ENCODE assay signal across 23 cellular contexts in the genomic region with DNA sequence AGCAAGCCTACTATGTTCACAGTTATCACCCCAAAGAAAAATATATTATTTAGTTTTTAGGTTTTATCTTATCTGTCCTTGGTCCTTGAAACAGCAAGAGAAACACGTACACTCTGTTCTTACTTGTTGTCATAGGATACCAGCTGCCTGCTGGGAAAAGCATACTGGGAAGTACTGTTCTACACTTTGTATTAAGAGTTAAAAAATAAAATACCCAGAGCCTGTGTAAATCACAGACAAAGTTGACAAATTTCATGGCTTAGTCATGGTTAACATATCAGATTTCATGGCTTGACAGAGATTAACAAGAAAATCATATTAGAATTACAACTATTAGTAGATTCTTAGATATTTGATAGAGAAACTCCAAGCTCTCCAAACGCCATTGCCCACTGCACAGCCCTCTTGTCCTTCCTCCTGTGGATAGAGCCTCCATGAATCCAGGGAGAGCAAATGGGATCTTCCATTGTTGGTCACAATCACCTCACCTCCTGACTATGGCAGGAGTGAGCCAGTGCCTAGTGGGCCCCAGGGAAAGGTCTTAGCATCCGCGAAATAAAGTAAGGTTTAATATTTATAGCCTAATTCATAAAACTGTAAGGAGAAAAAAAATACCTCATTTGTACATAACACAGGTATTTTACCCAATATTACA.
DNase-seq lines count a peak whose midpoint lies in the region; ATAC-seq and TF ChIP-seq lines count a peak whose summit lies in the region.
"Had no signal": no experiment of that assay in that cellular context is flagged by ENCODE, and none has a peak within 500 bp of the region (broad histone marks: within the 10 kb centered on the region; RNA-seq: fewer than 3 reads in every experiment).

No MANE protein-coding gene starts in this region.

- DNase-seq in Karpas-422 (no peak), iris pigment epithelial cell (ENCODE audit: low read depth) (peak; percentile 78), type B pancreatic cell (ENCODE audit: extremely low spot score, unreplicated experiment) (no peak), HAP-1 (ENCODE audit: low spot score in 2 of 2) (no peak)
- DNase-seq: activated CD4-positive, alpha-beta T cell treated with anti-CD3 and anti-CD28 coated beads for 48 hours; activated CD8-positive, alpha-beta memory T cell treated with anti-CD3 and anti-CD28 coated beads, Interleukin-2, amount 10 ng/mL, durations not matched to agents 7 days and 5 days; CD4-positive, alpha-beta T cell; effector memory CD4-positive, alpha-beta T cell; esophagus squamous epithelium; naive thymus-derived CD8-positive, alpha-beta T cell; NCI-H1105 treated with DMSO at 0.1 percent for 48 hours; NCI-H2081; T-helper 2 cell had no signal

- H3K27ac Mint-ChIP-seq in type B pancreatic cell = peak overlapping the region; percentile 58
- H3K27ac Mint-ChIP-seq: activated CD8-positive, alpha-beta memory T cell treated with anti-CD3 and anti-CD28 coated beads, Interleukin-2, amount 10 ng/mL, durations not matched to agents 7 days and 5 days; activated naive CD4-positive, alpha-beta T cell treated with anti-CD3 and anti-CD28 coated beads, Interleukin-2, amount 50 U/mL, for 72 hours; CD4-positive, alpha-beta T cell; naive thymus-derived CD8-positive, alpha-beta T cell; stimulated activated memory B cell treated with anti-CD40 and anti-IgM and Interleukin-4, amounts not matched to agents 10 μg/mL and 1 μg/mL and 100 μg/mL, for 72 hours had no signal

- H3K4me2 ChIP-seq in Karpas-422 (ENCODE audit: low read depth, low read length, poor library complexity, severe bottlenecking) = peak overlapping the region; percentile 58

- no peaks in the 10 kb centered on the region for H3K79me2 ChIP-seq in Karpas-422 (ENCODE audit: low read length)

- no peak for ATAC-seq in GM18520 (IDR thresholded peaks at IDR 0.05; ENCODE audit: unreplicated experiment)
- ATAC-seq in HG02798 (IDR thresholded peaks at IDR 0.05; ENCODE audit: poor library complexity, unreplicated experiment) = no peak
- ATAC-seq: activated CD8-positive, alpha-beta memory T cell treated with anti-CD3 and anti-CD28 coated beads, Interleukin-2, amount 10 ng/mL, durations not matched to agents 7 days and 5 days; activated naive CD4-positive, alpha-beta T cell treated with anti-CD3 and anti-CD28 coated beads, Interleukin-2, amount 50 U/mL, for 72 hours; naive thymus-derived CD8-positive, alpha-beta T cell; Panc1; stimulated activated memory B cell treated with anti-CD40 and anti-IgM and Interleukin-4, amounts not matched to agents 10 μg/mL and 1 μg/mL and 100 μg/mL, for 72 hours had no signal

- H3K36me3 Mint-ChIP-seq in type B pancreatic cell = no peaks in the 10 kb centered on the region
- H3K36me3 Mint-ChIP-seq: activated CD8-positive, alpha-beta memory T cell treated with anti-CD3 and anti-CD28 coated beads, Interleukin-2, amount 10 ng/mL, durations not matched to agents 7 days and 5 days; activated naive CD4-positive, alpha-beta T cell treated with anti-CD3 and anti-CD28 coated beads, Interleukin-2, amount 50 U/mL, for 72 hours; naive thymus-derived CD8-positive, alpha-beta T cell; stimulated activated memory B cell treated with anti-CD40 and anti-IgM and Interleukin-4, amounts not matched to agents 10 μg/mL and 1 μg/mL and 100 μg/mL, for 72 hours had no signal

- H3K27me3 Mint-ChIP-seq in type B pancreatic cell = peaks cover 52% of the 10 kb centered on the region
- H3K27me3 Mint-ChIP-seq: activated CD8-positive, alpha-beta memory T cell treated with anti-CD3 and anti-CD28 coated beads, Interleukin-2, amount 10 ng/mL, durations not matched to agents 7 days and 5 days; naive thymus-derived CD8-positive, alpha-beta T cell; stimulated activated memory B cell treated with anti-CD40 and anti-IgM and Interleukin-4, amounts not matched to agents 10 μg/mL and 1 μg/mL and 100 μg/mL, for 72 hours had no signal

- TF ChIP-seq CTCF in type B pancreatic cell (conservative IDR thresholded peaks at IDR 0.05) = no peak

- peak overlapping the region; percentile 32; the same call in 1 of the 2 replicates for H3K9ac ChIP-seq in Karpas-422 (ENCODE audit: low read length)

- no peaks in the 10 kb centered on the region for H4K20me1 ChIP-seq in Karpas-422 (ENCODE audit: insufficient read depth, low read depth, low read length)

- H3K4me1 Mint-ChIP-seq in type B pancreatic cell (ENCODE audit: unreplicated experiment) = peaks cover 44% of the 10 kb centered on the region
- H3K4me1 Mint-ChIP-seq: activated CD8-positive, alpha-beta memory T cell treated with anti-CD3 and anti-CD28 coated beads, Interleukin-2, amount 10 ng/mL, durations not matched to agents 7 days and 5 days; naive thymus-derived CD8-positive, alpha-beta T cell; stimulated activated memory B cell treated with anti-CD40 and anti-IgM and Interleukin-4, amounts not matched to agents 10 μg/mL and 1 μg/mL and 100 μg/mL, for 72 hours had no signal

- H3K9me3 Mint-ChIP-seq in type B pancreatic cell = no peaks in the 10 kb centered on the region
- H3K9me3 Mint-ChIP-seq: activated naive CD4-positive, alpha-beta T cell treated with anti-CD3 and anti-CD28 coated beads, Interleukin-2, amount 50 U/mL, for 72 hours; CD4-positive, alpha-beta T cell; naive thymus-derived CD8-positive, alpha-beta T cell; stimulated activated memory B cell treated with anti-CD40 and anti-IgM and Interleukin-4, amounts not matched to agents 10 μg/mL and 1 μg/mL and 100 μg/mL, for 72 hours had no signal

- H3K9me3 ChIP-seq in Karpas-422 (ENCODE audit: low read length) (no peaks in the 10 kb centered on the region), HAP-1 (no peaks in the 10 kb centered on the region)
- H3K9me3 ChIP-seq: esophagus squamous epithelium, gastroesophageal sphincter, vagina had no signal

- peak overlapping the region; percentile 70 for H3K4me3 Mint-ChIP-seq in type B pancreatic cell
- H3K4me3 Mint-ChIP-seq: activated CD8-positive, alpha-beta memory T cell treated with anti-CD3 and anti-CD28 coated beads, Interleukin-2, amount 10 ng/mL, durations not matched to agents 7 days and 5 days; CD4-positive, alpha-beta T cell; naive thymus-derived CD8-positive, alpha-beta T cell; stimulated activated memory B cell treated with anti-CD40 and anti-IgM and Interleukin-4, amounts not matched to agents 10 μg/mL and 1 μg/mL and 100 μg/mL, for 72 hours had no signal

- H3K4me1 ChIP-seq in Karpas-422 (ENCODE audit: low read length) (peaks cover 36% of the 10 kb centered on the region), HAP-1 (peaks cover 6% of the 10 kb centered on the region; the same call in 1 of the 2 replicates)
- H3K4me1 ChIP-seq: gastroesophageal sphincter, vagina had no signal

- H3K36me3 ChIP-seq in Karpas-422 (ENCODE audit: insufficient read depth, low read length) = no peaks in the 10 kb centered on the region
- no peaks in the 10 kb centered on the region for H3K36me3 ChIP-seq in HAP-1 (replicated peaks)
- H3K36me3 ChIP-seq: esophagus squamous epithelium, gastroesophageal sphincter, vagina had no signal

- H3K27ac ChIP-seq in Karpas-422 (ENCODE audit: low read length) (peak overlapping the region; percentile 68), angular gyrus (ENCODE audit: low read depth, low read length) (peak overlapping the region; percentile 27)
- H3K27ac ChIP-seq: gastroesophageal sphincter, SK-N-MC, skin epidermis, vagina had no signal

- H3K9me2 ChIP-seq in Karpas-422 (replicated peaks; ENCODE audit: insufficient read depth, low read length) = no peaks in the 10 kb centered on the region

- H3K4me3 ChIP-seq in Karpas-422 (ENCODE audit: low read length) (peak overlapping the region; percentile 11; the same call in 1 of the 2 replicates), HAP-1 (no peak overlapping the region)
- H3K4me3 ChIP-seq: esophagus squamous epithelium, gastroesophageal sphincter, SK-N-MC, skin epidermis, vagina had no signal

- peak overlapping the region; percentile 60; the same call in 1 of the 2 replicates for H2AFZ ChIP-seq in Karpas-422 (ENCODE audit: low read length)

- no peaks in the 10 kb centered on the region for H3K27me3 ChIP-seq in Karpas-422 (ENCODE audit: low read length)
- no peaks in the 10 kb centered on the region for H3K27me3 ChIP-seq in HAP-1 (ENCODE audit: low read depth)
- H3K27me3 ChIP-seq: esophagus squamous epithelium, gastroesophageal sphincter, vagina had no signal

- in situ Hi-C loops in HAP-1 (cut with MboI; ENCODE audit: low sequenced_read_pairs) = no loop called here
